In genomic region chr1:101924700-101925099, GRCh38 we compare ENCODE assay signal across 31 cellular contexts.
"Had no signal": no experiment of that assay in that cellular context is flagged by ENCODE, and none has a peak within 500 bp of the region (broad histone marks: within the 10 kb centered on the region; RNA-seq: fewer than 3 reads in every experiment).

No MANE protein-coding gene starts in this region.

- H3K36me3 ChIP-seq: adrenal gland, breast epithelium, cardiac muscle cell, colonic mucosa, esophagus squamous epithelium, gastroesophageal sphincter, WERI-Rb-1 had no signal

- FAIRE-seq: endometrium, endothelial cell of umbilical vein had no signal

- H3K27me3 ChIP-seq: adrenal gland, breast epithelium, cardiac muscle cell, colonic mucosa, esophagus squamous epithelium, gastroesophageal sphincter had no signal

- ATAC-seq: activated CD4-positive, CD25-positive, alpha-beta regulatory T cell treated with anti-CD3 and anti-CD28 coated beads, Interleukin-2, amount 50 U/mL, for 24 hours; activated CD8-positive, alpha-beta T cell treated with anti-CD3 and anti-CD28 coated beads for 36 hours; activated naive CD8-positive, alpha-beta T cell treated with anti-CD3 and anti-CD28 coated beads, Interleukin-2, amount 50 U/mL, for 24 hours; gastroesophageal sphincter; T-helper 17 cell had no signal

- DNase-seq: activated B cell treated with CpG ODN at 0.5 μM for 24 hours; activated CD4-positive, alpha-beta T cell treated with anti-CD3 and anti-CD28 coated beads for 48 hours; activated CD4-positive, alpha-beta T cell treated with anti-CD3 and anti-CD28 coated beads, Interleukin-2, amount 50 U/mL, for 1 hour; activated CD4-positive, alpha-beta T cell treated with anti-CD3 and anti-CD28 coated beads, Interleukin-2, amount 50 U/mL, for 48 hours; activated CD8-positive, alpha-beta memory T cell treated with anti-CD3 and anti-CD28 coated beads for 24 hours; activated CD8-positive, alpha-beta T cell treated with anti-CD3 and anti-CD28 coated beads for 36 hours; activated effector memory CD4-positive, alpha-beta T cell treated with anti-CD3 and anti-CD28 coated beads, Interleukin-2, amount 50 U/mL, for 16 hours; activated naive CD4-positive, alpha-beta T cell treated with anti-CD3 and anti-CD28 coated beads for 36 hours; activated naive CD8-positive, alpha-beta T cell treated with anti-CD3 and anti-CD28 coated beads for 36 hours; activated naive CD8-positive, alpha-beta T cell treated with anti-CD3 and anti-CD28 coated beads, Interleukin-2, amount 50 U/mL, for 24 hours; activated T-cell treated with anti-CD3 and anti-CD28 coated beads, Interleukin-2, amount 50 U/mL, for 48 hours; adrenal gland; amygdala; aorta; central memory CD4-positive, alpha-beta T cell; cerebellar nuclear complex; colonic mucosa; effector CD8-positive, alpha-beta T cell; esophagus squamous epithelium; foreskin melanocyte; T-helper 1 cell; T-helper 17 cell; T1000; WERI-Rb-1 had no signal

- H3K4me1 ChIP-seq: adrenal gland, breast epithelium, colonic mucosa, esophagus squamous epithelium, gastroesophageal sphincter had no signal

- H3K4me3 ChIP-seq: adrenal gland, breast epithelium, cardiac muscle cell, colonic mucosa, esophagus squamous epithelium, gastroesophageal sphincter had no signal

- H3K9me3 ChIP-seq: adrenal gland, breast epithelium, colonic mucosa, esophagus squamous epithelium, gastroesophageal sphincter had no signal

- H3K27ac ChIP-seq: adrenal gland, breast epithelium, cardiac muscle cell, colonic mucosa, epithelial cell of prostate, esophagus squamous epithelium, gastroesophageal sphincter, WERI-Rb-1 had no signal
